Comparison of ENCODE assay signal across 13 cellular contexts in the genomic region with DNA sequence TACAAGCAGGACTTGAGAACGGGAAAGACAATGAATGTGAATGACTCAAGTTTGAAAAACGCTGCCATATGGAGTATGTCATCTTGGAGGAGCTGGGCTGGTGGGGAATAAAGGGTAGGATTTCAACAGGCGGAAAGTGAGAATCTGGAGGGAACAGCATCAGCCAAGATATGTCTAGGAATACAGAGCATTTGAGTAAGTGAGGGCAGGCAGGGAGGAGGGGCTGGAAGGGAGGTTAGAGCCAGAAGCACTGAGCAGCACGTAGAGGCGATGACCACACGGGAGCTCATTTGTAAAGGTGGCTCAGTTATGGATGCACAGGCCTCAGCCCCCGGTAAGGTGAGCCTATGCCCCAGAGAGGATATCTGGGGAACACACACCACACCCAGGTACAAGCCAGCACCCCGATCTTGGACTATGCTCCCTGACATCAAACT.
DNase-seq lines count a peak whose midpoint lies in the region; ATAC-seq and TF ChIP-seq lines count a peak whose summit lies in the region.
"Had no signal": no experiment of that assay in that cellular context is flagged by ENCODE, and none has a peak within 500 bp of the region (broad histone marks: within the 10 kb centered on the region; RNA-seq: fewer than 3 reads in every experiment).

No MANE protein-coding gene starts in this region.

- no peaks in the 10 kb centered on the region for H3K27me3 Mint-ChIP-seq in H9 (ENCODE audit: low read depth)

- no peak overlapping the region for H3K4ac ChIP-seq in H9 (ENCODE audit: low read depth, low read length)

- H2AFZ ChIP-seq in H9 (ENCODE audit: low read length), result no peak overlapping the region

- peaks cover 0 to 14% of the 10 kb centered on the region in 2 experiments; a peak in 2 of 4 replicates for H3K4me1 Mint-ChIP-seq in H9

- H3K27me3 ChIP-seq in H9 (ENCODE audit: insufficient read depth, low read length), result no peaks in the 10 kb centered on the region
- no peaks in the 10 kb centered on the region for H3K27me3 ChIP-seq in WERI-Rb-1 (ENCODE audit: insufficient read depth, low read depth, severe bottlenecking)
- no peaks in the 10 kb centered on the region for H3K27me3 ChIP-seq in heart right ventricle
- H3K27me3 ChIP-seq: right lobe of liver had no signal

- H3K36me3 Mint-ChIP-seq in H9 (ENCODE audit: insufficient read depth in 1 of 3, low read depth in 3 of 3), result peaks cover 51 to 79% (median 75%) of the 10 kb centered on the region in 3 experiments; a peak in 6 of 7 replicates

- H3K79me2 ChIP-seq in H9 (ENCODE audit: insufficient read depth, low read length), result no peaks in the 10 kb centered on the region

- H3K27ac ChIP-seq in H9 (ENCODE audit: insufficient read length, low read depth, low read length) (no peak overlapping the region), WERI-Rb-1 (peak overlapping the region; percentile 87), heart right ventricle (no peak overlapping the region)
- H3K27ac ChIP-seq: right lobe of liver had no signal

- TF ChIP-seq CTCF in H9 (conservative IDR thresholded peaks at IDR 0.05) (no peak), WERI-Rb-1 (IDR thresholded peaks at IDR 0.05; ENCODE audit: low read depth, low read length) (no peak), heart right ventricle (IDR thresholded peaks at IDR 0.05) (no peak)

- H3K56ac ChIP-seq in H9 (ENCODE audit: insufficient read length, low read depth, low read length), result no peak overlapping the region

- peak in 7 of 8 donors; percentile 40 to 91 (median 54) for ATAC-seq in heart right ventricle
- ATAC-seq in GM18861 (IDR thresholded peaks at IDR 0.05; ENCODE audit: unreplicated experiment), result no peak
- ATAC-seq in HG02840 (IDR thresholded peaks at IDR 0.05; ENCODE audit: low FRiP score, unreplicated experiment), result no peak

- H3K14ac ChIP-seq in H9 (ENCODE audit: insufficient read depth, low read length), result no peak overlapping the region

- H3K9ac ChIP-seq in H9 (ENCODE audit: extremely low read depth, insufficient read length, low read length), result no peak overlapping the region

- no peak overlapping the region for H2BK20ac ChIP-seq in H9 (ENCODE audit: low read depth, low read length, poor library complexity, severe bottlenecking)

- no peaks in the 10 kb centered on the region for H3K9me3 Mint-ChIP-seq in H9
- H3K9me3 Mint-ChIP-seq: activated T-helper 1 cell treated with anti-CD3 and anti-CD28 coated beads, Interleukin-12 subunit alpha, Interleukin-12 subunit beta, Interleukin-2, Interleukin-4 antibody, amounts not matched to agents 30 ng/mL and 10 ng/mL and 1 ng/mL, durations not matched to agents 14 hours and 24 hours and 36 hours had no signal

- no peaks in the 10 kb centered on the region for H3K23me2 ChIP-seq in H9 (ENCODE audit: insufficient read length, low read depth, low read length, poor library complexity, severe bottlenecking)

- no peak overlapping the region for H3T11ph ChIP-seq in H9 (ENCODE audit: low read length)

- no peak overlapping the region for H4K91ac ChIP-seq in H9 (ENCODE audit: insufficient read length, low read depth, low read length)

- intact Hi-C loops in heart right ventricle (cut with DNase I), result no loop called here

- no peaks in the 10 kb centered on the region for H3K4me1 ChIP-seq in H9 (ENCODE audit: insufficient read depth, low read length)
- H3K4me1 ChIP-seq in heart right ventricle, result peaks cover 0 to 19% (median 8%) of the 10 kb centered on the region in 9 donors

- H3K79me1 ChIP-seq in H9 (ENCODE audit: insufficient read depth, low read depth, low read length, poor library complexity, severe bottlenecking), result no peaks in the 10 kb centered on the region

- no peaks in the 10 kb centered on the region for H3K9me3 ChIP-seq in H9 (ENCODE audit: control insufficient read depth, low read depth, low read length)
- no peaks in the 10 kb centered on the region for H3K9me3 ChIP-seq in WERI-Rb-1 (ENCODE audit: severe bottlenecking)
- no peaks in the 10 kb centered on the region for H3K9me3 ChIP-seq in heart right ventricle
- H3K9me3 ChIP-seq: right lobe of liver had no signal

- no peak overlapping the region for H4K8ac ChIP-seq in H9 (replicated peaks; ENCODE audit: insufficient read length, low read depth, low read length)

- no peak overlapping the region for H4K5ac ChIP-seq in H9 (ENCODE audit: insufficient read length, low read depth, low read length)

- no peak overlapping the region for H2BK120ac ChIP-seq in H9 (ENCODE audit: low read depth, low read length, poor library complexity, severe bottlenecking)

- H2BK12ac ChIP-seq in H9 (ENCODE audit: insufficient read length, low read depth, low read length), result no peak overlapping the region

- H3K27ac Mint-ChIP-seq in H9, result peak overlapping the region in 2 of 3 experiments; percentile 25 to 31; a peak in 2 of 7 replicates
- H3K27ac Mint-ChIP-seq: activated T-helper 1 cell treated with anti-CD3 and anti-CD28 coated beads, Interleukin-12 subunit alpha, Interleukin-12 subunit beta, Interleukin-2, Interleukin-4 antibody, amounts not matched to agents 30 ng/mL and 10 ng/mL and 1 ng/mL, durations not matched to agents 14 hours and 24 hours and 36 hours had no signal

- DNase-seq in H9 (no peak), WERI-Rb-1 (no peak), heart right ventricle (no peak), stromal cell of bone marrow (ENCODE audit: low read depth) (peak; percentile 31), NCI-H2107 (lab: John Stamatoyannopoulos, UW) (no peak), COLO829 (ENCODE audit: low spot score) (no peak)
- DNase-seq: activated CD4-positive, CD25-positive, alpha-beta regulatory T cell treated with anti-CD3 and anti-CD28 coated beads, Interleukin-2, amount 50 U/mL, for 72 hours; DMS79 treated with DMSO at 0.1 percent for 48 hours; right lobe of liver; SHP77 had no signal

- no peak overlapping the region for H3K18ac ChIP-seq in H9 (ENCODE audit: insufficient read length, low read depth, low read length)

- no peak overlapping the region for H3K23ac ChIP-seq in H9 (ENCODE audit: insufficient read length, low read depth, low read length)

- H2AK5ac ChIP-seq in H9 (ENCODE audit: insufficient read length, low read length), result no peak overlapping the region

- no peak overlapping the region for H3K4me3 ChIP-seq in WERI-Rb-1 (ENCODE audit: low read depth, low read length)
- H3K4me3 ChIP-seq in heart right ventricle, result no peak overlapping the region
- H3K4me3 ChIP-seq: right lobe of liver had no signal

- H3K4me3 Mint-ChIP-seq in H9, result no peak overlapping the region
- H3K4me3 Mint-ChIP-seq: activated T-helper 1 cell treated with anti-CD3 and anti-CD28 coated beads, Interleukin-12 subunit alpha, Interleukin-12 subunit beta, Interleukin-2, Interleukin-4 antibody, amounts not matched to agents 30 ng/mL and 10 ng/mL and 1 ng/mL, durations not matched to agents 14 hours and 24 hours and 36 hours had no signal

- no peak overlapping the region for H2BK5ac ChIP-seq in H9 (ENCODE audit: insufficient read length, low read length)

- H4K20me1 ChIP-seq in H9 (ENCODE audit: control insufficient read depth, insufficient read depth, insufficient read length), result no peaks in the 10 kb centered on the region

- H3K4me2 ChIP-seq in H9 (ENCODE audit: insufficient read depth, insufficient read length, low read length), result no peak overlapping the region

- no CpG with 5 or more reads among the region's 8 CpGs for WGBS in H9 (ENCODE audit: extremely low coverage, insufficient read length, low lambda C conversion rate)
- WGBS in heart right ventricle, 2 donors, result 72 to 76% methylated on average over 8 of the region's 8 CpGs

- no peak overlapping the region for H2BK15ac ChIP-seq in H9 (ENCODE audit: low read depth, low read length)

- H3K36me3 ChIP-seq in WERI-Rb-1, result peaks cover 48% of the 10 kb centered on the region
- H3K36me3 ChIP-seq in heart right ventricle, result peaks cover 0 to 94% (median 32%) of the 10 kb centered on the region in 9 donors

Comparison
In these comparisons a context has a peak if more than half of its experiments do, and no peak if none do; other contexts are left out.
1. ATAC-seq: peak in heart right ventricle (7 of 8); none in GM18861 (single experiment) and HG02840 (single experiment).